In the genomic region with DNA sequence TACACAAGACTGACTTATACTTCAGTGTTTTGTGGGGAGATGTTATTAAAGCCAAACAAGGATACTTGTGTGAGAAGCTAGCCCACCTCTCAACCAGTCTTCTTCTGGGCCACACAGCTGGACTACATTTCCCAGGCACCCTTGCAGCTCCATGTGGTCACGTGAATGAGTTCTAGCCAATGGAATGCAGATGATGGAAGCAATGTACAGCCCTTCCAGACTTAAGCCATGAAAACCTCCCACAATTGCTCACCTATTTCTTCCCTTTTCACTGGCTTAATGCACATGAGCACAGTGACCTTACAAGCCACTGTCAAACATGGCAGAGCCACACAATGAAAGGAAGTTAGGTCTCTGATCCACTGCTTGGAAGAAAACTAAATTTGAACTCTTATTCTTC, we compare ENCODE assay signal across 1 cellular context.
A peak's percentile ranks its signal among the peaks of the same experiment; 100 is the strongest.
TF ChIP-seq lines count a peak whose summit lies in the region.

No MANE protein-coding gene starts in this region.

TF ChIP-seq in HEK293, 187 proteins besides CTCF, POLR2A, EP300 and RAD21 (continued from another document):
- TF ChIP-seq, protein P1, sequence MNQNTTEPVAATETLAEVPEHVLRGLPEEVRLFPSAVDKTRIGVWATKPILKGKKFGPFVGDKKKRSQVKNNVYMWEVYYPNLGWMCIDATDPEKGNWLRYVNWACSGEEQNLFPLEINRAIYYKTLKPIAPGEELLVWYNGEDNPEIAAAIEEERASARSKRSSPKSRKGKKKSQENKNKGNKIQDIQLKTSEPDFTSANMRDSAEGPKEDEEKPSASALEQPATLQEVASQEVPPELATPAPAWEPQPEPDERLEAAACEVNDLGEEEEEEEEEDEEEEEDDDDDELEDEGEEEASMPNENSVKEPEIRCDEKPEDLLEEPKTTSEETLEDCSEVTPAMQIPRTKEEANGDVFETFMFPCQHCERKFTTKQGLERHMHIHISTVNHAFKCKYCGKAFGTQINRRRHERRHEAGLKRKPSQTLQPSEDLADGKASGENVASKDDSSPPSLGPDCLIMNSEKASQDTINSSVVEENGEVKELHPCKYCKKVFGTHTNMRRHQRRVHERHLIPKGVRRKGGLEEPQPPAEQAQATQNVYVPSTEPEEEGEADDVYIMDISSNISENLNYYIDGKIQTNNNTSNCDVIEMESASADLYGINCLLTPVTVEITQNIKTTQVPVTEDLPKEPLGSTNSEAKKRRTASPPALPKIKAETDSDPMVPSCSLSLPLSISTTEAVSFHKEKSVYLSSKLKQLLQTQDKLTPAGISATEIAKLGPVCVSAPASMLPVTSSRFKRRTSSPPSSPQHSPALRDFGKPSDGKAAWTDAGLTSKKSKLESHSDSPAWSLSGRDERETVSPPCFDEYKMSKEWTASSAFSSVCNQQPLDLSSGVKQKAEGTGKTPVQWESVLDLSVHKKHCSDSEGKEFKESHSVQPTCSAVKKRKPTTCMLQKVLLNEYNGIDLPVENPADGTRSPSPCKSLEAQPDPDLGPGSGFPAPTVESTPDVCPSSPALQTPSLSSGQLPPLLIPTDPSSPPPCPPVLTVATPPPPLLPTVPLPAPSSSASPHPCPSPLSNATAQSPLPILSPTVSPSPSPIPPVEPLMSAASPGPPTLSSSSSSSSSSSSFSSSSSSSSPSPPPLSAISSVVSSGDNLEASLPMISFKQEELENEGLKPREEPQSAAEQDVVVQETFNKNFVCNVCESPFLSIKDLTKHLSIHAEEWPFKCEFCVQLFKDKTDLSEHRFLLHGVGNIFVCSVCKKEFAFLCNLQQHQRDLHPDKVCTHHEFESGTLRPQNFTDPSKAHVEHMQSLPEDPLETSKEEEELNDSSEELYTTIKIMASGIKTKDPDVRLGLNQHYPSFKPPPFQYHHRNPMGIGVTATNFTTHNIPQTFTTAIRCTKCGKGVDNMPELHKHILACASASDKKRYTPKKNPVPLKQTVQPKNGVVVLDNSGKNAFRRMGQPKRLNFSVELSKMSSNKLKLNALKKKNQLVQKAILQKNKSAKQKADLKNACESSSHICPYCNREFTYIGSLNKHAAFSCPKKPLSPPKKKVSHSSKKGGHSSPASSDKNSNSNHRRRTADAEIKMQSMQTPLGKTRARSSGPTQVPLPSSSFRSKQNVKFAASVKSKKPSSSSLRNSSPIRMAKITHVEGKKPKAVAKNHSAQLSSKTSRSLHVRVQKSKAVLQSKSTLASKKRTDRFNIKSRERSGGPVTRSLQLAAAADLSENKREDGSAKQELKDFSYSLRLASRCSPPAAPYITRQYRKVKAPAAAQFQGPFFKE (tag by site-specific recombination; IDR thresholded peaks at IDR 0.05; ENCODE audit: borderline replicate concordance) = no peak
- TF ChIP-seq, protein P2, sequence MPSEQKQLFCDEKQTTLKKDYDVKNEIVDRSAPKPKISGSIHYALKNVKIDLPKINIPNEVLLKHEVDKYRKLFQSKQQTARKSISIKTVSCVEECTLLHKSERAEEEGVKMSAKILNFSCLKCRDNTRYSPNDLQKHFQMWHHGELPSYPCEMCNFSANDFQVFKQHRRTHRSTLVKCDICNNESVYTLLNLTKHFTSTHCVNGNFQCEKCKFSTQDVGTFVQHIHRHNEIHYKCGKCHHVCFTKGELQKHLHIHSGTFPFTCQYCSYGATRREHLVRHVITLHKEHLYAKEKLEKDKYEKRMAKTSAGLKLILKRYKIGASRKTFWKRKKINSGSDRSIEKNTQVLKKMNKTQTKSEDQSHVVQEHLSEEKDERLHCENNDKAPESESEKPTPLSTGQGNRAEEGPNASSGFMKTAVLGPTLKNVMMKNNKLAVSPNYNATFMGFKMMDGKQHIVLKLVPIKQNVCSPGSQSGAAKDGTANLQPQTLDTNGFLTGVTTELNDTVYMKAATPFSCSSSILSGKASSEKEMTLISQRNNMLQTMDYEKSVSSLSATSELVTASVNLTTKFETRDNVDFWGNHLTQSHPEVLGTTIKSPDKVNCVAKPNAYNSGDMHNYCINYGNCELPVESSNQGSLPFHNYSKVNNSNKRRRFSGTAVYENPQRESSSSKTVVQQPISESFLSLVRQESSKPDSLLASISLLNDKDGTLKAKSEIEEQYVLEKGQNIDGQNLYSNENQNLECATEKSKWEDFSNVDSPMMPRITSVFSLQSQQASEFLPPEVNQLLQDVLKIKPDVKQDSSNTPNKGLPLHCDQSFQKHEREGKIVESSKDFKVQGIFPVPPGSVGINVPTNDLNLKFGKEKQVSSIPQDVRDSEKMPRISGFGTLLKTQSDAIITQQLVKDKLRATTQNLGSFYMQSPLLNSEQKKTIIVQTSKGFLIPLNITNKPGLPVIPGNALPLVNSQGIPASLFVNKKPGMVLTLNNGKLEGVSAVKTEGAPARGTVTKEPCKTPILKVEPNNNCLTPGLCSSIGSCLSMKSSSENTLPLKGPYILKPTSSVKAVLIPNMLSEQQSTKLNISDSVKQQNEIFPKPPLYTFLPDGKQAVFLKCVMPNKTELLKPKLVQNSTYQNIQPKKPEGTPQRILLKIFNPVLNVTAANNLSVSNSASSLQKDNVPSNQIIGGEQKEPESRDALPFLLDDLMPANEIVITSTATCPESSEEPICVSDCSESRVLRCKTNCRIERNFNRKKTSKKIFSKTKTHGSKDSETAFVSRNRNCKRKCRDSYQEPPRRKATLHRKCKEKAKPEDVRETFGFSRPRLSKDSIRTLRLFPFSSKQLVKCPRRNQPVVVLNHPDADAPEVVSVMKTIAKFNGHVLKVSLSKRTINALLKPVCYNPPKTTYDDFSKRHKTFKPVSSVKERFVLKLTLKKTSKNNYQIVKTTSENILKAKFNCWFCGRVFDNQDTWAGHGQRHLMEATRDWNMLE (tag by site-specific recombination; conservative IDR thresholded peaks at IDR 0.05; ENCODE audit: low read depth) = 0 out of 2 replicates have a peak, but pooled peaks have one; percentile 18
- no peak for TF ChIP-seq ZNF701 (tag by site-specific recombination; IDR thresholded peaks at IDR 0.05)
- TF ChIP-seq, protein P3, sequence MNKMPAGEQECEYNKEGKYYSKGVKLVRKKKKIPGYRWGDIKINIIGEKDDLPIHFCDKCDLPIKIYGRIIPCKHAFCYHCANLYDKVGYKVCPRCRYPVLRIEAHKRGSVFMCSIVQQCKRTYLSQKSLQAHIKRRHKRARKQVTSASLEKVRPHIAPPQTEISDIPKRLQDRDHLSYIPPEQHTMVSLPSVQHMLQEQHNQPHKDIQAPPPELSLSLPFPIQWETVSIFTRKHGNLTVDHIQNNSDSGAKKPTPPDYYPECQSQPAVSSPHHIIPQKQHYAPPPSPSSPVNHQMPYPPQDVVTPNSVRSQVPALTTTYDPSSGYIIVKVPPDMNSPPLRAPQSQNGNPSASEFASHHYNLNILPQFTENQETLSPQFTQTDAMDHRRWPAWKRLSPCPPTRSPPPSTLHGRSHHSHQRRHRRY (tag by site-specific recombination; IDR thresholded peaks at IDR 0.05) = no peak
